Comparison of ENCODE assay signal across 22 cellular contexts in genomic region chr1:80447533-80447932, GRCh38.
"Had no signal": no experiment of that assay in that cellular context is flagged by ENCODE, and none has a peak within 500 bp of the region (broad histone marks: within the 10 kb centered on the region; RNA-seq: fewer than 3 reads in every experiment).

No MANE protein-coding gene starts in this region.

- H3K27ac Mint-ChIP-seq: effector memory CD8-positive, alpha-beta T cell; memory B cell; naive B cell; natural killer cell treated with Interleukin-12 subunit alpha and Interleukin-12 subunit beta and Interleukin-15 and Interleukin-18, amount 100 ng/mL, for 72 hours; stimulated activated effector memory CD8-positive, alpha-beta T cell treated with anti-CD3 and anti-CD28 coated beads, Interleukin-12 subunit alpha, Interleukin-12 subunit beta, amount 100 ng/mL, for 72 hours; type B pancreatic cell had no signal

- H3K27me3 Mint-ChIP-seq: effector memory CD8-positive, alpha-beta T cell; memory B cell; naive B cell; natural killer cell treated with Interleukin-12 subunit alpha and Interleukin-12 subunit beta and Interleukin-15 and Interleukin-18, amount 100 ng/mL, for 72 hours; type B pancreatic cell had no signal

- H3K4me1 ChIP-seq: gastrocnemius medialis, prostate gland, right atrium auricular region, stomach, testis, tibial artery had no signal

- H3K4me3 Mint-ChIP-seq: effector memory CD8-positive, alpha-beta T cell; memory B cell; naive B cell; natural killer cell treated with Interleukin-12 subunit alpha and Interleukin-12 subunit beta and Interleukin-15 and Interleukin-18, amount 100 ng/mL, for 72 hours; stimulated activated effector memory CD8-positive, alpha-beta T cell treated with anti-CD3 and anti-CD28 coated beads, Interleukin-12 subunit alpha, Interleukin-12 subunit beta, amount 100 ng/mL, for 72 hours; type B pancreatic cell had no signal

- H3K9me3 ChIP-seq: gastrocnemius medialis, prostate gland, right atrium auricular region, stomach, testis, tibial artery had no signal

- DNase-seq: dermis blood vessel endothelial cell; effector memory CD8-positive, alpha-beta T cell; gastrocnemius medialis; head of caudate nucleus; naive B cell; nucleus accumbens; stimulated activated CD4-positive, alpha-beta T cell treated with anti-CD3 and anti-CD28 coated beads, Interleukin-2, amount 100 ng/mL, for 24 hours; stimulated activated CD4-positive, alpha-beta T cell treated with anti-CD3 and anti-CD28 coated beads, Interleukin-4, amount 100 ng/mL, for 24 hours; stimulated activated naive CD4-positive, alpha-beta T cell treated with Interleukin-2 at 50 U/mL for 16 hours; stomach; testis; tibial artery had no signal

- H3K36me3 ChIP-seq: gastrocnemius medialis, prostate gland, right atrium auricular region, stomach, tibial artery had no signal

- H3K4me1 Mint-ChIP-seq: memory B cell; naive B cell; stimulated activated effector memory CD8-positive, alpha-beta T cell treated with anti-CD3 and anti-CD28 coated beads, Interleukin-12 subunit alpha, Interleukin-12 subunit beta, amount 100 ng/mL, for 72 hours had no signal

- H3K36me3 Mint-ChIP-seq: memory B cell; naive B cell; stimulated activated effector memory CD8-positive, alpha-beta T cell treated with anti-CD3 and anti-CD28 coated beads, Interleukin-12 subunit alpha, Interleukin-12 subunit beta, amount 100 ng/mL, for 72 hours; type B pancreatic cell had no signal

- FAIRE-seq: endometrium, keratinocyte had no signal

- H3K27me3 ChIP-seq: gastrocnemius medialis, right atrium auricular region, stomach, testis, tibial artery had no signal

- H3K4me3 ChIP-seq: coronary artery, gastrocnemius medialis, lung, prostate gland, right atrium auricular region, stomach, testis, tibial artery had no signal

- H3K27ac ChIP-seq: coronary artery, gastrocnemius medialis, prostate gland, right atrium auricular region, stomach, testis, tibial artery had no signal
